23 cellular contexts compared by ENCODE assay signal in the genomic region with DNA sequence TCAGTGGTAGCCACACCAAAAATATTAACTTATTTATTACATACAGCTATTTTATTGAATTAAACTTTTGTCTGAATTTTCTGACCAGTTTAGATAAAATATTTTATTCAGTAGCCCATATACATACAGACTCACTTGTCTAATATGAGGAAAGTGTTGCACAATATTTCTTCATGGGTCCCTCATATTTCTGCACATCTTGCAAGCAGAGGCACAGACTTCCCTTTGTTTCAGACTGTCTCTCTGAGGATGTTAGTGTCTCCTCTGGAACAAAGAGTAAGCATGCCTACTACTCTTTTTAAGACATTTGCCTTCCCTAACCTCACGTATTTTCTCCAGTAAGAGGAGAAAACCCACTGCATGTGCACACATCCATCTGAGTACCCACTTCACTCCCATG.
"Had no signal": no experiment of that assay in that cellular context is flagged by ENCODE, and none has a peak within 500 bp of the region (broad histone marks: within the 10 kb centered on the region; RNA-seq: fewer than 3 reads in every experiment).

No MANE protein-coding gene starts in this region.

- H3K27me3 ChIP-seq: foreskin keratinocyte, neutrophil, tibial artery, uterus had no signal

- H3K4me3 ChIP-seq: tibial artery, uterus had no signal

- H3K9ac ChIP-seq: parathyroid adenoma had no signal

- H3K36me3 ChIP-seq: neutrophil, tibial artery, uterus had no signal

- DNase-seq: activated CD4-positive, alpha-beta memory T cell treated with anti-CD3 and anti-CD28 coated beads for 36 hours; activated CD4-positive, alpha-beta T cell treated with anti-CD3 and anti-CD28 coated beads for 36 hours; activated CD8-positive, alpha-beta memory T cell treated with anti-CD3 and anti-CD28 coated beads, Interleukin-2, amount 10 ng/mL, durations not matched to agents 7 days and 5 days; activated T-cell treated with anti-CD3 and anti-CD28 coated beads, Interleukin-2, amount 50 U/mL, for 24 hours; amygdala; cerebellar nuclear complex; dermis blood vessel endothelial cell; effector memory CD8-positive, alpha-beta T cell; kidney glomerular epithelial cell; left ventricle myocardium superior; mesenchymal stem cell; naive thymus-derived CD8-positive, alpha-beta T cell; stimulated activated CD4-positive, alpha-beta T cell treated with anti-CD3 and anti-CD28 coated beads, Interleukin-15, amount 100 ng/mL, for 24 hours; stimulated activated CD4-positive, alpha-beta T cell treated with anti-CD3 and anti-CD28 coated beads, Interleukin-4, amount 100 ng/mL, for 1 hour; stimulated activated naive B cell treated with anti-CD40 and anti-IgM and Interleukin-4, amounts not matched to agents 10 μg/mL and 1 μg/mL and 100 μg/mL, for 72 hours; T-helper 17 cell; tibial artery; uterus had no signal

- H3K79me2 ChIP-seq: parathyroid adenoma had no signal

- H3K4me1 ChIP-seq: parathyroid adenoma, uterus had no signal

- H2AFZ ChIP-seq: parathyroid adenoma had no signal

- H3K9me3 ChIP-seq: neutrophil, tibial artery, uterus had no signal

- ATAC-seq: activated CD4-positive, alpha-beta T cell treated with anti-CD3 and anti-CD28 coated beads for 36 hours; activated CD8-positive, alpha-beta memory T cell treated with anti-CD3 and anti-CD28 coated beads, Interleukin-2, amount 10 ng/mL, durations not matched to agents 7 days and 5 days; activated naive CD4-positive, alpha-beta T cell treated with anti-CD3 and anti-CD28 coated beads, Interleukin-2, amount 50 U/mL, for 72 hours; effector memory CD8-positive, alpha-beta T cell; foreskin keratinocyte; left ventricle myocardium superior; naive thymus-derived CD8-positive, alpha-beta T cell; stimulated activated naive B cell treated with anti-CD40 and anti-IgM and Interleukin-4, amounts not matched to agents 10 μg/mL and 1 μg/mL and 100 μg/mL, for 72 hours; T-helper 17 cell had no signal

- H3K27ac ChIP-seq: epithelial cell of prostate, foreskin keratinocyte, neutrophil, parathyroid adenoma, tibial artery, uterus had no signal
